ENCODE assay signal across 1 cellular context in genomic region chr3:135106445-135106844, GRCh38.
A peak's percentile ranks its signal among the peaks of the same experiment; 100 is the strongest.
TF ChIP-seq lines count a peak whose summit lies in the region.

No MANE protein-coding gene starts in this region.

TF ChIP-seq in WTC11, 78 proteins besides CTCF, POLR2A, EP300 and RAD21 (continued from another document):
- TF ChIP-seq EMX1 (CRISPR knock-in tag; IDR thresholded peaks at IDR 0.05), result no peak
- peak; percentile 82 for TF ChIP-seq FOXP4 (CRISPR knock-in tag; IDR thresholded peaks at IDR 0.05)
